1 cellular context compared by ENCODE assay signal in the genomic region with DNA sequence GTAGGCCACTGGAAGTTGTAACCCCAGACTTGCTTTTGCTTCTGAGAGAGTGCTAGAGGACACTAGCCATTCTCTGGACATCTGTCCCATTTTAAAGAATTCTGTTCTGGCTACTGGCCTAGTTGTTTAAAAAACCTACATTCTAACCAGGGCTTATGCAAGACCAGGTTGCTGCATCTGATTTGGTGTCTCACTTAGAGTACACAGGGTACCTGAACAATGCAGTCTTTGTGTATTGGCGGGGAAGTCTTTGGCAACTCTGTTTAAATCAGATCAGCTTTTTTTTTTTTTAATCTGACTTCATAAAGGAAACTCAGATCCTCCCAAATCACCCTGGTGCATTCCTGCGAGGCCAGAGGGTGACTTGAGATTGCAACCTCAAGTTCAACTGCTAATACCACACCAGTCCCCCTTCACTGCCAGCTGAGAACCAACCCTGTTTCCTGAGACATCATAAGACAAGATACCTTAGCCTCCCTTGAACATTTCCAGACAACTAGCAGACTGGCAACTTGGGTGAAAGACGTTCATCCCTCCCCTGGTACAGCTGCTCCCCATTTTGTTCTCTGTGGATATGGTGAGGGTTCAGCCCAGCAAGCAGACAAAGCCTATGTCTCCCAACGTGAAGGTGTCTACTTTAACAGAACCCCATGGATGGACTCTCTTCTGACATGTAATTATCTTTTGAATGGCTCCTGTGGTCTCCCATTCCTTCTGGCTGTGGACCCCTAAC.
TF ChIP-seq lines count a peak whose summit lies in the region.

No MANE protein-coding gene starts in this region.

TF ChIP-seq in HepG2, 621 proteins besides CTCF, POLR2A, EP300 and RAD21 (continued from another document and continues in another):
- TF ChIP-seq PREB (CRISPR knock-in tag; IDR thresholded peaks at IDR 0.05), result no peak
- TF ChIP-seq BRD4 (CRISPR knock-in tag; IDR thresholded peaks at IDR 0.05), result no peak
- TF ChIP-seq TBP (CRISPR knock-in tag; IDR thresholded peaks at IDR 0.05), result no peak
- TF ChIP-seq BCL6 (CRISPR knock-in tag; IDR thresholded peaks at IDR 0.05), result peak; percentile 59
- TF ChIP-seq, protein P1, sequence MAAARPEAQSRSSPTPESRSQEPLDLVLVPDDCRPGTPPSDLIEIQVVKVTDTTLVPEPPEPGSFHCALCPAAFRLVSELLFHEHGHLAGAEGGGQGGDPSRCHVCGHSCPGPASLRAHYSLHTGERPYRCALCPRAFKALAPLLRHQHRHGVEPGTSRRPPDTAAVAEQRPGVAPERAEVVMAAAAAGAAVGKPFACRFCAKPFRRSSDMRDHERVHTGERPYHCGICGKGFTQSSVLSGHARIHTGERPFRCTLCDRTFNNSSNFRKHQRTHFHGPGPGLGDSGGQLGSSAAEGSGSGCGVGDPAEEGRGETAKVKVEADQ (CRISPR knock-in tag; IDR thresholded peaks at IDR 0.05; ENCODE audit: borderline replicate concordance), result no peak
- TF ChIP-seq ZNF10 (CRISPR knock-in tag; IDR thresholded peaks at IDR 0.05; ENCODE audit: borderline replicate concordance, low read depth), result no peak
- no peak for TF ChIP-seq GZF1 (CRISPR knock-in tag; IDR thresholded peaks at IDR 0.05)
- TF ChIP-seq ZFP41 (CRISPR knock-in tag; IDR thresholded peaks at IDR 0.05; ENCODE audit: borderline replicate concordance), result no peak
- no peak for TF ChIP-seq HCFC1 (IDR thresholded peaks at IDR 0.05; ENCODE audit: low read depth, low read length)
- no peak for TF ChIP-seq MTF1 (CRISPR knock-in tag; IDR thresholded peaks at IDR 0.05)
- TF ChIP-seq FOXP1 (IDR thresholded peaks at IDR 0.05), result no peak
- peak; percentile 25; the same call in 1 of the 2 replicates for TF ChIP-seq FOXP1 (CRISPR knock-in tag; IDR thresholded peaks at IDR 0.05)
- TF ChIP-seq ZNF777 (CRISPR knock-in tag; IDR thresholded peaks at IDR 0.05), result no peak
- TF ChIP-seq DPF2 (CRISPR knock-in tag; IDR thresholded peaks at IDR 0.05; ENCODE audit: borderline replicate concordance, low read depth), result peak; percentile 39; the same call in 1 of the 2 replicates
- TF ChIP-seq ZNF256 (CRISPR knock-in tag; conservative IDR thresholded peaks at IDR 0.05), result no peak
- TF ChIP-seq NR2F2 (IDR thresholded peaks at IDR 0.05; ENCODE audit: borderline replicate concordance, low read depth), result no peak
- TF ChIP-seq REXO4 (CRISPR knock-in tag; IDR thresholded peaks at IDR 0.05; ENCODE audit: borderline replicate concordance), result no peak
- TF ChIP-seq RFX1 (IDR thresholded peaks at IDR 0.05), result no peak
- TF ChIP-seq TEAD3 (CRISPR knock-in tag; optimal IDR thresholded peaks at IDR 0.05; ENCODE audit: borderline replicate concordance), result peak; percentile 49
- peak; percentile 83 for TF ChIP-seq GATAD2A (CRISPR knock-in tag; IDR thresholded peaks at IDR 0.05)
- TF ChIP-seq JUNB (CRISPR knock-in tag; IDR thresholded peaks at IDR 0.05; ENCODE audit: borderline replicate concordance), result no peak
- no peak for TF ChIP-seq ZNF292 (CRISPR knock-in tag; IDR thresholded peaks at IDR 0.05; ENCODE audit: borderline replicate concordance, low read depth)
- TF ChIP-seq ADNP (CRISPR knock-in tag; IDR thresholded peaks at IDR 0.05), result no peak
- TF ChIP-seq ZNF12 (CRISPR knock-in tag; IDR thresholded peaks at IDR 0.05), result no peak; the same call in 1 of the 2 replicates
- TF ChIP-seq, protein P2, sequence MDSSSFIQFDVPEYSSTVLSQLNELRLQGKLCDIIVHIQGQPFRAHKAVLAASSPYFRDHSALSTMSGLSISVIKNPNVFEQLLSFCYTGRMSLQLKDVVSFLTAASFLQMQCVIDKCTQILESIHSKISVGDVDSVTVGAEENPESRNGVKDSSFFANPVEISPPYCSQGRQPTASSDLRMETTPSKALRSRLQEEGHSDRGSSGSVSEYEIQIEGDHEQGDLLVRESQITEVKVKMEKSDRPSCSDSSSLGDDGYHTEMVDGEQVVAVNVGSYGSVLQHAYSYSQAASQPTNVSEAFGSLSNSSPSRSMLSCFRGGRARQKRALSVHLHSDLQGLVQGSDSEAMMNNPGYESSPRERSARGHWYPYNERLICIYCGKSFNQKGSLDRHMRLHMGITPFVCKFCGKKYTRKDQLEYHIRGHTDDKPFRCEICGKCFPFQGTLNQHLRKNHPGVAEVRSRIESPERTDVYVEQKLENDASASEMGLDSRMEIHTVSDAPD (CRISPR knock-in tag; IDR thresholded peaks at IDR 0.05), result peak; percentile 69; the same call in 1 of the 2 replicates
- TF ChIP-seq MEIS2 (CRISPR knock-in tag; IDR thresholded peaks at IDR 0.05), result no peak
- TF ChIP-seq NCOA2 (CRISPR knock-in tag; IDR thresholded peaks at IDR 0.05), result peak; percentile 64
- no peak for TF ChIP-seq FOXM1 (CRISPR knock-in tag; IDR thresholded peaks at IDR 0.05)
- TF ChIP-seq, protein P3, sequence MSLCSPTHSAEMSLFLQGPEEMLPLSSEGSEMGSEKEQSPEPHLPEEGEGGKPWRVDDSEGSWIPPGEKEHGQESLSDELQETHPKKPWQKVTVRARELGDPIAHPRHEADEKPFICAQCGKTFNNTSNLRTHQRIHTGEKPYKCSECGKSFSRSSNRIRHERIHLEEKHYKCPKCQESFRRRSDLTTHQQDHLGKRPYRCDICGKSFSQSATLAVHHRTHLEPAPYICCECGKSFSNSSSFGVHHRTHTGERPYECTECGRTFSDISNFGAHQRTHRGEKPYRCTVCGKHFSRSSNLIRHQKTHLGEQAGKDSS (CRISPR knock-in tag; IDR thresholded peaks at IDR 0.05; ENCODE audit: borderline replicate concordance, low read depth), result no peak
- TF ChIP-seq, protein P4, sequence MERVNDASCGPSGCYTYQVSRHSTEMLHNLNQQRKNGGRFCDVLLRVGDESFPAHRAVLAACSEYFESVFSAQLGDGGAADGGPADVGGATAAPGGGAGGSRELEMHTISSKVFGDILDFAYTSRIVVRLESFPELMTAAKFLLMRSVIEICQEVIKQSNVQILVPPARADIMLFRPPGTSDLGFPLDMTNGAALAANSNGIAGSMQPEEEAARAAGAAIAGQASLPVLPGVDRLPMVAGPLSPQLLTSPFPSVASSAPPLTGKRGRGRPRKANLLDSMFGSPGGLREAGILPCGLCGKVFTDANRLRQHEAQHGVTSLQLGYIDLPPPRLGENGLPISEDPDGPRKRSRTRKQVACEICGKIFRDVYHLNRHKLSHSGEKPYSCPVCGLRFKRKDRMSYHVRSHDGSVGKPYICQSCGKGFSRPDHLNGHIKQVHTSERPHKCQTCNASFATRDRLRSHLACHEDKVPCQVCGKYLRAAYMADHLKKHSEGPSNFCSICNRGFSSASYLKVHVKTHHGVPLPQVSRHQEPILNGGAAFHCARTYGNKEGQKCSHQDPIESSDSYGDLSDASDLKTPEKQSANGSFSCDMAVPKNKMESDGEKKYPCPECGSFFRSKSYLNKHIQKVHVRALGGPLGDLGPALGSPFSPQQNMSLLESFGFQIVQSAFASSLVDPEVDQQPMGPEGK (CRISPR knock-in tag; IDR thresholded peaks at IDR 0.05), result peak; percentile 24; the same call in 1 of the 2 replicates
- TF ChIP-seq KAT2B (IDR thresholded peaks at IDR 0.05; ENCODE audit: borderline replicate concordance, low read depth, low read length), result no peak
- TF ChIP-seq ONECUT2 (CRISPR knock-in tag; IDR thresholded peaks at IDR 0.05), result no peak
- TF ChIP-seq PLSCR1 (CRISPR knock-in tag; IDR thresholded peaks at IDR 0.05; ENCODE audit: borderline replicate concordance), result no peak
- TF ChIP-seq TGIF2 (CRISPR knock-in tag; IDR thresholded peaks at IDR 0.05), result no peak
- TF ChIP-seq RFX3 (CRISPR knock-in tag; IDR thresholded peaks at IDR 0.05), result no peak
- TF ChIP-seq, protein P5, sequence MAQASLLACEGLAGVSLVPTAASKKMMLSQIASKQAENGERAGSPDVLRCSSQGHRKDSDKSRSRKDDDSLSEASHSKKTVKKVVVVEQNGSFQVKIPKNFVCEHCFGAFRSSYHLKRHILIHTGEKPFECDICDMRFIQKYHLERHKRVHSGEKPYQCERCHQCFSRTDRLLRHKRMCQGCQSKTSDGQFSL (CRISPR knock-in tag; IDR thresholded peaks at IDR 0.05), result no peak
- TF ChIP-seq YEATS4 (CRISPR knock-in tag; IDR thresholded peaks at IDR 0.05; ENCODE audit: borderline replicate concordance), result no peak
- TF ChIP-seq, protein P6, sequence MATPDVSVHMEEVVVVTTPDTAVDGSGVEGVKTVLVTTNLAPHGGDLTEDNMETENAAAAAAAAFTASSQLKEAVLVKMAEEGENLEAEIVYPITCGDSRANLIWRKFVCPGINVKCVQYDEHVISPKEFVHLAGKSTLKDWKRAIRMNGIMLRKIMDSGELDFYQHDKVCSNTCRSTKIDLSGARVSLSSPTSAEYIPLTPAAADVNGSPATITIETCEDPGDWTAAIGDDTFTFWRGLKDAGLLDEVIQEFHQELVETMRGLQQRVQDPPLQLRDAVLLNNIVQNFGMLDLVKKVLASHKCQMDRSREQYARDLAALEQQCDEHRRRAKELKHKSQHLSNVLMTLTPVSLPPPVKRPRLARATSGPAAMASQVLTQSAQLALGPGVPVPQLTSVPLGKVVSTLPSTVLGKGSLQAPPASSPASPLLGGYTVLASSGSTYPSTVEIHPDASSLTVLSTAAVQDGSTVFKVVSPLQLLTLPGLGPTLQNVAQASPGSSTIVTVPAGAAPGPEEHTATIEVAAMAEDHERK (CRISPR knock-in tag; IDR thresholded peaks at IDR 0.05; ENCODE audit: low read depth), result no peak
- no peak for TF ChIP-seq MBD4 (IDR thresholded peaks at IDR 0.05; ENCODE audit: borderline replicate concordance, low read length)
- no peak for TF ChIP-seq ZNF496 (CRISPR knock-in tag; IDR thresholded peaks at IDR 0.05; ENCODE audit: insufficient replicate concordance)
- TF ChIP-seq SKI (IDR thresholded peaks at IDR 0.05; ENCODE audit: partially characterized antibody), result peak; percentile 17
- no peak for TF ChIP-seq ZNF318 (CRISPR knock-in tag; IDR thresholded peaks at IDR 0.05)
- TF ChIP-seq SNRNP70 (IDR thresholded peaks at IDR 0.05; ENCODE audit: low read depth, low read length), result no peak
